In genomic region chr12:52279683-52280318, GRCh38 we compare ENCODE assay signal across 11 cellular contexts.
A peak's percentile ranks its signal among the peaks of the same experiment; 100 is the strongest.
DNase-seq lines count a peak whose midpoint lies in the region; ATAC-seq and TF ChIP-seq lines count a peak whose summit lies in the region.
"Had no signal": no experiment of that assay in that cellular context is flagged by ENCODE, and none has a peak within 500 bp of the region (broad histone marks: within the 10 kb centered on the region; RNA-seq: fewer than 3 reads in every experiment).

No MANE protein-coding gene starts in this region.

- CTCF ChIA-PET in HEK293 (lab: Yijun Ruan, JAX) = interaction anchor here (0.5 to 7.3 kb wide), 62 partner anchors 8 to 1579 kb away, joined by 3 to 98 read pairs (median 4); partner anchors contain the start of genes KRT80 and KRT81

- H3K9me3 ChIP-seq in HEK293 (ENCODE audit: control insufficient read depth, insufficient read depth, low read depth, low read length) (no peaks in the 10 kb centered on the region), stomach smooth muscle (ENCODE audit: control insufficient read depth in 2 of 2, low read length in 2 of 2) (no peaks in the 10 kb centered on the region)
- H3K9me3 ChIP-seq: HAP-1, testis had no signal

- ATAC-seq in GM18519 (IDR thresholded peaks at IDR 0.05; ENCODE audit: low FRiP score, unreplicated experiment) = no peak
- no peak for ATAC-seq in HG03442 (IDR thresholded peaks at IDR 0.05; ENCODE audit: unreplicated experiment)
- ATAC-seq in GM18520 (IDR thresholded peaks at IDR 0.05; ENCODE audit: unreplicated experiment) = no peak

- peak overlapping the region; percentile 35 to 36 for H3K9ac ChIP-seq in stomach smooth muscle (ENCODE audit: low read length in 2 of 2)

- no peak overlapping the region for H3K27ac Mint-ChIP-seq in activated T-cell treated with anti-CD3 and anti-CD28 coated beads, Interleukin-2, amount 50 U/mL, for 24 hours

- H3K9me3 Mint-ChIP-seq in activated T-cell treated with anti-CD3 and anti-CD28 coated beads, Interleukin-2, amount 50 U/mL, for 24 hours = no peaks in the 10 kb centered on the region

- peaks cover 39% of the 10 kb centered on the region for H3K27me3 Mint-ChIP-seq in activated T-cell treated with anti-CD3 and anti-CD28 coated beads, Interleukin-2, amount 50 U/mL, for 24 hours

- TF ChIP-seq CTCF in HEK293 (tag by site-specific recombination; IDR thresholded peaks at IDR 0.05) = no peak

- H3K4me1 Mint-ChIP-seq in activated T-cell treated with anti-CD3 and anti-CD28 coated beads, Interleukin-2, amount 50 U/mL, for 24 hours (ENCODE audit: low read depth) = peaks cover 7% of the 10 kb centered on the region

- POLR2A ChIA-PET in HEK293 (lab: Yijun Ruan, JAX) = interaction anchor here (0.7 to 1.7 kb wide), 6 partner anchors 10 to 122 kb away, joined by 3 to 6 read pairs (median 4); partner anchors contain the start of gene KRT80

- no peak overlapping the region for H3K4me3 Mint-ChIP-seq in activated T-cell treated with anti-CD3 and anti-CD28 coated beads, Interleukin-2, amount 50 U/mL, for 24 hours

- H3K4me3 ChIP-seq in HEK293 (ENCODE audit: low read depth, low read length) (no peak overlapping the region), stomach smooth muscle (ENCODE audit: low read length in 2 of 2) (no peak overlapping the region)
- H3K4me3 ChIP-seq: HAP-1 had no signal

- H3K27me3 ChIP-seq in stomach smooth muscle (ENCODE audit: control insufficient read depth in 1 of 2, insufficient read depth in 2 of 2, low read length in 2 of 2) = no peaks in the 10 kb centered on the region
- H3K27me3 ChIP-seq: testis had no signal

- peak; percentile 49 for DNase-seq in islet precursor cell
- no peak for DNase-seq in activated T-cell treated with anti-CD3 and anti-CD28 coated beads, Interleukin-2, amount 50 U/mL, for 24 hours
- DNase-seq: DMS79 treated with DMSO at 0.1 percent for 48 hours had no signal

- H3K36me3 ChIP-seq in HEK293 (ENCODE audit: control insufficient read depth in 2 of 2, insufficient read depth in 1 of 2, low read length in 2 of 2) (no peaks in the 10 kb centered on the region), stomach smooth muscle (ENCODE audit: control insufficient read depth in 2 of 2, insufficient read depth in 2 of 2, low read length in 2 of 2) (no peaks in the 10 kb centered on the region)
- H3K36me3 ChIP-seq: HAP-1 had no signal

- H3K4me1 ChIP-seq in HEK293 (ENCODE audit: control insufficient read depth, insufficient read depth, low read length) = no peaks in the 10 kb centered on the region; the same call in 1 of the 2 replicates
- peaks cover 31% of the 10 kb centered on the region for H3K4me1 ChIP-seq in stomach smooth muscle (ENCODE audit: control insufficient read depth, insufficient read depth, low read length)
- H3K4me1 ChIP-seq: testis had no signal

- H3K27ac ChIP-seq in HEK293 (ENCODE audit: extremely low read depth, low read depth, low read length) (peak overlapping the region; percentile 1; the same call in 1 of the 2 replicates), angular gyrus (ENCODE audit: low read depth, low read length) (peak overlapping the region; percentile 17), stomach smooth muscle (ENCODE audit: low read length) (peak overlapping the region; percentile 96)
- H3K27ac ChIP-seq: testis had no signal

- H3K36me3 Mint-ChIP-seq in activated T-cell treated with anti-CD3 and anti-CD28 coated beads, Interleukin-2, amount 50 U/mL, for 24 hours (ENCODE audit: low read depth) = no peaks in the 10 kb centered on the region

TF ChIP-seq in HEK293, 187 proteins besides CTCF, POLR2A, EP300 and RAD21:
- TF ChIP-seq ZNF558 (tag by site-specific recombination; IDR thresholded peaks at IDR 0.05) = no peak
- no peak for TF ChIP-seq ZNF324 (tag by site-specific recombination; IDR thresholded peaks at IDR 0.05)
- 0 out of 2 replicates have a peak, but pooled peaks have one; percentile 49 for TF ChIP-seq ZNF785 (tag by site-specific recombination; IDR thresholded peaks at IDR 0.05)
- TF ChIP-seq ZNF146 (tag by site-specific recombination; IDR thresholded peaks at IDR 0.05) = no peak
- no peak for TF ChIP-seq ZNF513 (tag by site-specific recombination; IDR thresholded peaks at IDR 0.05)
- TF ChIP-seq ZNF76 (tag by site-specific recombination; IDR thresholded peaks at IDR 0.05; ENCODE audit: borderline replicate concordance, low read depth) = no peak
- TF ChIP-seq, protein P1, sequence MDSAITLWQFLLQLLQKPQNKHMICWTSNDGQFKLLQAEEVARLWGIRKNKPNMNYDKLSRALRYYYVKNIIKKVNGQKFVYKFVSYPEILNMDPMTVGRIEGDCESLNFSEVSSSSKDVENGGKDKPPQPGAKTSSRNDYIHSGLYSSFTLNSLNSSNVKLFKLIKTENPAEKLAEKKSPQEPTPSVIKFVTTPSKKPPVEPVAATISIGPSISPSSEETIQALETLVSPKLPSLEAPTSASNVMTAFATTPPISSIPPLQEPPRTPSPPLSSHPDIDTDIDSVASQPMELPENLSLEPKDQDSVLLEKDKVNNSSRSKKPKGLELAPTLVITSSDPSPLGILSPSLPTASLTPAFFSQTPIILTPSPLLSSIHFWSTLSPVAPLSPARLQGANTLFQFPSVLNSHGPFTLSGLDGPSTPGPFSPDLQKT (IDR thresholded peaks at IDR 0.05; ENCODE audit: borderline replicate concordance, low read depth, low read length) = no peak
TF ChIP-seq in HEK293: peak in this region for 1.

Comparison
In these comparisons a context has a peak if more than half of its experiments do, and no peak if none do; other contexts are left out.
1. H3K27ac ChIP-seq: peak in every context shown above with its lines; median percentile 96 in stomach smooth muscle; 17 in angular gyrus; 1 in HEK293.